ENCODE assay signal across 1 cellular context in genomic region chr1:15668089-15668754, GRCh38.
TF ChIP-seq lines count a peak whose summit lies in the region.

No MANE protein-coding gene starts in this region.

TF ChIP-seq in endothelial cell of umbilical vein, 7 proteins besides CTCF, POLR2A, EP300 and RAD21:
- TF ChIP-seq MYC (IDR thresholded peaks at IDR 0.05; ENCODE audit: low read depth, low read length) (no peak), FOS (IDR thresholded peaks at IDR 0.05; ENCODE audit: borderline replicate concordance, insufficient read depth, low read length) (peak; percentile 46)
